In genomic region chr20:25051386-25052155, GRCh38 we compare ENCODE assay signal across 15 cellular contexts. TPM values are rescaled to one million over a fixed set of nuclear protein-coding genes. Genes with fewer than 3 reads are reported as not detected.
DNase-seq lines count a peak whose midpoint lies in the region; ATAC-seq and TF ChIP-seq lines count a peak whose summit lies in the region.
"Had no signal": no experiment of that assay in that cellular context is flagged by ENCODE, and none has a peak within 500 bp of the region (broad histone marks: within the 10 kb centered on the region; RNA-seq: fewer than 3 reads in every experiment).

No MANE protein-coding gene starts in this region.

- no peaks in the 10 kb centered on the region for H3K79me2 ChIP-seq in GM23338 (replicated peaks; ENCODE audit: insufficient read depth)

- no peak for ATAC-seq in stimulated activated effector memory CD8-positive, alpha-beta T cell treated with anti-CD3 and anti-CD28 coated beads, Interleukin-12 subunit alpha, Interleukin-12 subunit beta, amount 100 ng/mL, for 72 hours
- ATAC-seq in GM23338 = no peak
- ATAC-seq in HG02970 (IDR thresholded peaks at IDR 0.05; ENCODE audit: low FRiP score, unreplicated experiment) = no peak

- H3K27ac ChIP-seq in caudate nucleus (ENCODE audit: low read depth, low read length) (peak overlapping the region; percentile 54), liver (ENCODE audit: low read depth in 1 of 2, low read length in 2 of 2) (peak overlapping the region in 1 of 2 donors; percentile 26), GM23338 (ENCODE audit: low read depth) (no peak overlapping the region)

- H3K4me3 Mint-ChIP-seq in IgD-negative memory B cell (peak overlapping the region in 2 of 4 donors; percentile 61 to 89), GM23338 (no peak overlapping the region)
- H3K4me3 Mint-ChIP-seq in stimulated activated effector memory CD8-positive, alpha-beta T cell treated with anti-CD3 and anti-CD28 coated beads, Interleukin-12 subunit alpha, Interleukin-12 subunit beta, amount 100 ng/mL, for 72 hours = no peak overlapping the region
- H3K4me3 Mint-ChIP-seq: brain had no signal

- 98% methylated on average over 7 of the region's 7 CpGs for WGBS in liver

- DNase-seq in caudate nucleus (lab: John Stamatoyannopoulos, UW) (no peak), GM23338 (ENCODE audit: low spot score) (no peak), NCI-H2107 treated with DMSO at 0.1 percent for 48 hours (lab: John Stamatoyannopoulos, UW; ENCODE audit: unreplicated experiment) (no peak), UCSD-AML1 (lab: John Stamatoyannopoulos, UW; ENCODE audit: unreplicated experiment) (no peak)
- no peak for DNase-seq in stimulated activated effector memory CD8-positive, alpha-beta T cell treated with anti-CD3 and anti-CD28 coated beads, Interleukin-12 subunit alpha, Interleukin-12 subunit beta, amount 100 ng/mL, for 72 hours (ENCODE audit: low spot score in 2 of 2)
- DNase-seq: activated T-cell treated with anti-CD3 and anti-CD28 coated beads for 4 hours; Kasumi-1; NCI-H1930; NK-92 treated with Interleukin-12 subunit alpha and Interleukin-12 subunit beta, amount 100 ng/mL, for 24 hours had no signal

- no peak overlapping the region for H3K9ac ChIP-seq in liver (ENCODE audit: low read depth in 1 of 2, low read length in 2 of 2)

- H3K27me3 ChIP-seq in liver (ENCODE audit: control insufficient read depth in 4 of 4, insufficient read depth in 4 of 4, low read length in 3 of 4) (no peaks in the 10 kb centered on the region), GM23338 (ENCODE audit: insufficient read depth) (peaks cover 18% of the 10 kb centered on the region)

- no peaks in the 10 kb centered on the region for H4K20me1 ChIP-seq in GM23338 (replicated peaks; ENCODE audit: insufficient read depth)

- no peak overlapping the region for H3K4me3 ChIP-seq in liver (ENCODE audit: low read depth in 1 of 3, low read length in 3 of 3)
- H3K4me3 ChIP-seq in GM23338 = no peak overlapping the region

- no peaks in the 10 kb centered on the region for H3K36me3 ChIP-seq in liver (ENCODE audit: control insufficient read depth in 4 of 4, insufficient read depth in 3 of 4, low read depth in 1 of 4, low read length in 3 of 4)
- no peaks in the 10 kb centered on the region for H3K36me3 ChIP-seq in GM23338 (ENCODE audit: insufficient read depth)

- no peak overlapping the region for H2AFZ ChIP-seq in GM23338

- peaks cover 42 to 61% (median 60%) of the 10 kb centered on the region in 3 donors for H3K4me1 Mint-ChIP-seq in IgD-negative memory B cell
- H3K4me1 Mint-ChIP-seq in stimulated activated effector memory CD8-positive, alpha-beta T cell treated with anti-CD3 and anti-CD28 coated beads, Interleukin-12 subunit alpha, Interleukin-12 subunit beta, amount 100 ng/mL, for 72 hours = peaks cover 73% of the 10 kb centered on the region
- peaks cover 10% of the 10 kb centered on the region; the same call in 1 of the 3 replicates for H3K4me1 Mint-ChIP-seq in GM23338

- no peaks in the 10 kb centered on the region for H3K9me3 ChIP-seq in liver (ENCODE audit: control insufficient read depth in 4 of 4, low read length in 3 of 4)

- no peak for TF ChIP-seq RAD21 in liver (IDR thresholded peaks at IDR 0.05)

- H3K27me3 Mint-ChIP-seq in IgD-negative memory B cell = peaks cover 2% of the 10 kb centered on the region
- H3K27me3 Mint-ChIP-seq in GM23338 (ENCODE audit: insufficient read depth, low read depth, poor library complexity) = peaks cover 22% of the 10 kb centered on the region

- peaks cover 1% of the 10 kb centered on the region for H3K36me3 Mint-ChIP-seq in IgD-negative memory B cell
- H3K36me3 Mint-ChIP-seq in stimulated activated effector memory CD8-positive, alpha-beta T cell treated with anti-CD3 and anti-CD28 coated beads, Interleukin-12 subunit alpha, Interleukin-12 subunit beta, amount 100 ng/mL, for 72 hours = peaks cover 5% of the 10 kb centered on the region
- H3K36me3 Mint-ChIP-seq in GM23338 (ENCODE audit: low read depth) = no peaks in the 10 kb centered on the region
- H3K36me3 Mint-ChIP-seq: brain had no signal

- H3K9me3 Mint-ChIP-seq in IgD-negative memory B cell (no peaks in the 10 kb centered on the region), GM23338 (no peaks in the 10 kb centered on the region)
- no peaks in the 10 kb centered on the region for H3K9me3 Mint-ChIP-seq in stimulated activated effector memory CD8-positive, alpha-beta T cell treated with anti-CD3 and anti-CD28 coated beads, Interleukin-12 subunit alpha, Interleukin-12 subunit beta, amount 100 ng/mL, for 72 hours
- H3K9me3 Mint-ChIP-seq: brain had no signal

- H3K4me1 ChIP-seq in liver (ENCODE audit: control insufficient read depth in 4 of 4, insufficient read depth in 4 of 4, low read length in 3 of 4) (peaks cover 14 to 43% (median 22%) of the 10 kb centered on the region in 4 donors), GM23338 (ENCODE audit: insufficient read depth) (peaks cover 8% of the 10 kb centered on the region; the same call in 1 of the 2 replicates)

- H3K4me2 ChIP-seq in GM23338 = no peak overlapping the region

- H3K27ac Mint-ChIP-seq in IgD-negative memory B cell (peak overlapping the region in 2 of 3 donors; percentile 47 to 53), GM23338 (no peak overlapping the region)
- H3K27ac Mint-ChIP-seq in stimulated activated effector memory CD8-positive, alpha-beta T cell treated with anti-CD3 and anti-CD28 coated beads, Interleukin-12 subunit alpha, Interleukin-12 subunit beta, amount 100 ng/mL, for 72 hours = peak overlapping the region; percentile 89

- TF ChIP-seq CTCF in liver (IDR thresholded peaks at IDR 0.05; ENCODE audit: low read depth, low read length, missing input control) (no peak), GM23338 (conservative IDR thresholded peaks at IDR 0.05; ENCODE audit: low read depth in 2 of 2) (no peak)

- H3F3A ChIP-seq in GM23338 (replicated peaks; ENCODE audit: low read depth) = no peaks in the 10 kb centered on the region

- no peaks in the 10 kb centered on the region; the same call in 1 of the 2 replicates for H3K9me2 ChIP-seq in GM23338 (ENCODE audit: insufficient read depth)

TF ChIP-seq in liver, 16 proteins besides CTCF, POLR2A, EP300 and RAD21:
- TF ChIP-seq TAF1 (conservative IDR thresholded peaks at IDR 0.05) = no peak
- TF ChIP-seq HNF4G (IDR thresholded peaks at IDR 0.05) = peak; percentile 27
- no peak for TF ChIP-seq ATF3 (IDR thresholded peaks at IDR 0.05)
- peak; percentile 7 to 50 for TF ChIP-seq HNF4A (conservative IDR thresholded peaks at IDR 0.05)
- no peak for TF ChIP-seq MAX (IDR thresholded peaks at IDR 0.05)
- TF ChIP-seq YY1 (IDR thresholded peaks at IDR 0.05) = no peak
- no peak for TF ChIP-seq JUND (IDR thresholded peaks at IDR 0.05)
- no peak for TF ChIP-seq NR2F2 (IDR thresholded peaks at IDR 0.05)
TF ChIP-seq in liver: peak in this region for 2.

TF ChIP-seq in GM23338, 12 proteins besides CTCF, POLR2A, EP300 and RAD21 (continues in another document):
- TF ChIP-seq ZNF114 (CRISPR knock-in tag; IDR thresholded peaks at IDR 0.05) (no peak), STAT1 (IDR thresholded peaks at IDR 0.05; ENCODE audit: unreplicated experiment) (no peak), EZH2phosphoT487 (IDR thresholded peaks at IDR 0.05; ENCODE audit: unreplicated experiment) (no peak)

RNA-seq across cellular contexts. Expression of gene ACSS1, which starts 6.4 kb away (rescaled TPM):
- polyA plus RNA-seq in IgD-negative memory B cell (59.8 TPM), liver (1 to 10 TPM; 5.3 to 7.1 TPM), GM23338 (2016; fragmentation: Nextera tagmentation; extraction: Ambion mirVana) (1.1 and 1.3 TPM in 2 replicates)
- 10 to 100 TPM; 37.2 to 87.5 TPM for total RNA-seq in liver
- 2.7 and 4.1 TPM in 2 replicates for total RNA-seq in GM23338 (2014; rRNA removed; shearing (Covaris generic))

RNA-seq across cellular contexts. Expression of gene VSX1, which starts 30.4 kb away (rescaled TPM):
- not detected for polyA plus RNA-seq in IgD-negative memory B cell
- under 1 TPM in 1 of 2 donors, not detected in 1; 0.08 TPM for total RNA-seq in liver
- polyA plus RNA-seq in liver = under 1 TPM in 1 of 2 donors, not detected in 1; 0.03 TPM
- total RNA-seq in GM23338 (2014; rRNA removed; shearing (Covaris generic)) = 0.16 and 0.73 TPM in 2 replicates
- polyA plus RNA-seq in GM23338 (2016; fragmentation: Nextera tagmentation; extraction: Ambion mirVana) = not detected in 2 replicates
- total RNA-seq: SK-MEL-5, subcutaneous adipose tissue had no signal

RNA-seq across cellular contexts. Expression of gene APMAP, which starts 59.0 kb away (rescaled TPM):
- polyA plus RNA-seq in IgD-negative memory B cell (42.0 TPM), liver (100 to 1,000 TPM; 210 to 257 TPM), GM23338 (2016; fragmentation: Nextera tagmentation; extraction: Ambion mirVana) (31.7 and 32.0 TPM in 2 replicates)
- 100 to 1,000 TPM; 132 to 378 TPM for total RNA-seq in liver
- total RNA-seq in GM23338 (2014; rRNA removed; shearing (Covaris generic)) = 70.8 and 72.3 TPM in 2 replicates
